1 cellular context compared by ENCODE assay signal in genomic region chr1:203186446-203187305, GRCh38.
TF ChIP-seq lines count a peak whose summit lies in the region.

Gene CHI3L1 (minus strand): TSS chr1:203186704. CDS start chr1:203186623, 81 bp downstream.

TF ChIP-seq in H1, 55 proteins besides CTCF, POLR2A, EP300 and RAD21:
- no peak for TF ChIP-seq BCL11A (IDR thresholded peaks at IDR 0.05; ENCODE audit: low read depth in 2 of 2, low read length in 2 of 2)
- TF ChIP-seq CBX8 (IDR thresholded peaks at IDR 0.05; ENCODE audit: borderline replicate concordance, low read depth, low read length), result no peak
- no peak for TF ChIP-seq CBX5 (IDR thresholded peaks at IDR 0.05; ENCODE audit: low read depth, low read length)
- no peak for TF ChIP-seq TCF12 (IDR thresholded peaks at IDR 0.05; ENCODE audit: low read depth, low read length)
- no peak for TF ChIP-seq KDM5A (IDR thresholded peaks at IDR 0.05; ENCODE audit: low read length)
- TF ChIP-seq E2F6 (IDR thresholded peaks at IDR 0.05), result peak; percentile 15; the same call in 1 of the 2 replicates
